ENCODE assay signal across 16 cellular contexts in the genomic region with DNA sequence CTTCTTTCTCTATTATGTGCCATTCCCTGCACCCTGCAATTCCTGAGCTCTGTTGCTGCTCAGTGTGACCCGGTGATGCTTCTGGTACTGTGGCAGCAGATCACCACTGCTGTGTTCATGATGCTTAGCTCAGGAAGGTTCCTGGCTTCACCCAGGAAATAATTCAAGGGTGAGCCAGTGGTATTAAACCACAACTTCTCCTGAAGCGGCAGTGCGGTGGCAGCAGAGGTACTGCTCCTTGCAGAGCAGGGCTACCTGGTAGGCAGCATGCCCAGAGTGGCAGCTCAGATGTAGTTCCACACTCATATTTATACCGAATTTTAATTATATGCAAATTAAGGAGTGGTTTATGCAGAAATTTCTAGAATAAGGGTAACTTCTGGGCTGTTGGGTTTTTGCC.
"Had no signal": no experiment of that assay in that cellular context is flagged by ENCODE, and none has a peak within 500 bp of the region (broad histone marks: within the 10 kb centered on the region; RNA-seq: fewer than 3 reads in every experiment).

No MANE protein-coding gene starts in this region.

- H3K27ac ChIP-seq: coronary artery, heart left ventricle, neural progenitor cell, pancreas, stomach, thoracic aorta, transverse colon had no signal

- H2AFZ ChIP-seq: neural progenitor cell had no signal

- H3K36me3 ChIP-seq: heart left ventricle, neural progenitor cell, pancreas, stomach, thoracic aorta, transverse colon had no signal

- H3K9me3 ChIP-seq: heart left ventricle, pancreas, stomach, thoracic aorta, transverse colon had no signal

- H3K4me3 ChIP-seq: coronary artery, heart left ventricle, neural progenitor cell, pancreas, stomach, thoracic aorta, transverse colon had no signal

- H3K9ac ChIP-seq: neural progenitor cell had no signal

- H3K4me2 ChIP-seq: neural progenitor cell had no signal

- H3K27me3 ChIP-seq: heart left ventricle, neural progenitor cell, pancreas, stomach, transverse colon had no signal

- DNase-seq: effector memory CD4-positive, alpha-beta T cell; heart left ventricle; hippocampal formation; midbrain; occipital lobe; pancreas; right cardiac atrium; small intestine; stimulated activated CD4-positive, alpha-beta T cell treated with anti-CD3 and anti-CD28 coated beads, Interleukin-12 subunit alpha, Interleukin-12 subunit beta, amount 100 ng/mL, for 4 hours; stimulated activated naive CD4-positive, alpha-beta T cell; stomach; substantia nigra; transverse colon had no signal

- H3K4me1 ChIP-seq: heart left ventricle, pancreas, stomach had no signal
